Comparison of ENCODE assay signal across 8 cellular contexts in the genomic region with DNA sequence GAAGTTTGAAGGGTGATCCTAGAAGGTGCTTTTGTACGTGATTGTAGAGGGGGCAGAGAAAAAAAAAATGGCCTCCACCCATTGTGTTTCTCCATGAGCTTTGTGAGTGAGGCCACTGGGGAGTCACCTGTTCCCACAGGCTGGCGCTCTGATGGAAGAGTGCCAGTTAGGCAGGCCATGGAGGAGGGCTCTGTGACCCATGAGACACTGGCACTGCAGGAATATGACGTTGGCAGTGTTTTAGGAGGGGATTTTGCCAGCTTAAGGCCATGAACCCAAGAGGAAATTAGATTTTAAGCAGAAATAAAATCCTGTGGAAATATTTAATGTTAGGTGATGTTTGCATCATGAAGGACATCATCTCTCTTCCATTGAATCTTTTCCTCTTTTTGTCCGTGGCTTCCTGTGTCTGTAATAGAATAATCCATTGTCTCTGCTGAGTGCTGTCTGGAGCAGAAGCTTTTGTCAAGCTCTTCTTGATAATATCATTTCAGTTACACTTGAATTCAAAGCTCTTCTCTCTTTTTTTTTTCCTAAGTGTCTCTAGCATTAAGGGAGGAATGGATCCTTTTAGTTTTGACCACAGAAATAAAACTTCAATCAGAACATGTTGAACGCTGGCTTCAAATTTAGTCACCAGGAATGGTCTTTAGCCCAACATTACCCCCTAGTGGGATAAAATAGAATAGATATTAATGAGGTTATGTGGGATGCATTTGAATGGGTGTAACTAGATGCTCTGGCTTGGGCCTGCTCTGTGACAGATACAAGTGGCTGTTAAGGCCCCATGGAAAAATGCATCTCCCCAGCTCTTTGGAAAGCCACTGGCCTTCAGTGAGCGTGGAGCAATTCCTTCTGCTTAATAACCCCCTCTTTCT. TPM values are rescaled to one million over a fixed set of nuclear protein-coding genes. Genes with fewer than 3 reads are reported as not detected.
DNase-seq lines count a peak whose midpoint lies in the region; ATAC-seq, FAIRE-seq and TF ChIP-seq lines count a peak whose summit lies in the region.

No MANE protein-coding gene starts in this region.

- peak; percentile 85 for ATAC-seq in HG03378 (IDR thresholded peaks at IDR 0.05; ENCODE audit: unreplicated experiment)
- no peak for ATAC-seq in thoracic aorta (ENCODE audit: insufficient number of reproducible peaks, low FRiP score, low read depth)

- H3K36me3 ChIP-seq in thoracic aorta = no peaks in the 10 kb centered on the region

- peak; percentile 85 for DNase-seq in COLO829 (ENCODE audit: low spot score)
- DNase-seq in GM19240 (ENCODE audit: insufficient read length, low spot score) = peak; percentile 26
- peak; percentile 47 for DNase-seq in NCI-H2227 treated with DMSO at 0.1 percent for 48 hours (lab: John Stamatoyannopoulos, UW)
- DNase-seq in astrocyte of the spinal cord (ENCODE audit: low read depth, low spot score) = peak; percentile 61
- DNase-seq in thoracic aorta (ENCODE audit: low spot score) = no peak
- DNase-seq in effector CD8-positive, alpha-beta T cell (lab: John Stamatoyannopoulos, UW) = no peak

- H3K4me1 ChIP-seq in thoracic aorta (ENCODE audit: control insufficient read depth in 1 of 2, low read depth in 2 of 2) = peaks cover 0 to 6% of the 10 kb centered on the region in 2 donors

- TF ChIP-seq CTCF in astrocyte of the spinal cord (IDR thresholded peaks at IDR 0.05; ENCODE audit: low read depth, low read length) = peak; percentile 52
- TF ChIP-seq CTCF in thoracic aorta (IDR thresholded peaks at IDR 0.05) = peak; percentile 48

- no peak overlapping the region for H3K27ac ChIP-seq in thoracic aorta

- H3K4me3 ChIP-seq in astrocyte of the spinal cord (ENCODE audit: low read depth, low read length) = no peak overlapping the region
- H3K4me3 ChIP-seq in thoracic aorta = no peak overlapping the region

- no peaks in the 10 kb centered on the region for H3K27me3 ChIP-seq in thoracic aorta (replicated peaks; ENCODE audit: insufficient read depth)

- H3K9me3 ChIP-seq in thoracic aorta = no peaks in the 10 kb centered on the region

- FAIRE-seq in islet of Langerhans (lab: Jason Lieb, UNC) = peak; percentile 95

- in situ Hi-C loops in astrocyte of the spinal cord (cut with HindIII; ENCODE audit: low sequenced_read_pairs) = no loop called here

RNA-seq across cellular contexts. Expression of a gene that starts 41.0 kb away (rescaled TPM):
- total RNA-seq in thoracic aorta = not detected

Comparison
In these comparisons a context has a peak if more than half of its experiments do, and no peak if none do; other contexts are left out.
1. DNase-seq: peak in COLO829 (single experiment), GM19240 (single experiment), NCI-H2227 treated with DMSO at 0.1 percent for 48 hours (single experiment) and astrocyte of the spinal cord (single experiment); none in thoracic aorta (single experiment) and effector CD8-positive, alpha-beta T cell (single experiment).